Comparison of ENCODE assay signal across 1 cellular context in the genomic region with DNA sequence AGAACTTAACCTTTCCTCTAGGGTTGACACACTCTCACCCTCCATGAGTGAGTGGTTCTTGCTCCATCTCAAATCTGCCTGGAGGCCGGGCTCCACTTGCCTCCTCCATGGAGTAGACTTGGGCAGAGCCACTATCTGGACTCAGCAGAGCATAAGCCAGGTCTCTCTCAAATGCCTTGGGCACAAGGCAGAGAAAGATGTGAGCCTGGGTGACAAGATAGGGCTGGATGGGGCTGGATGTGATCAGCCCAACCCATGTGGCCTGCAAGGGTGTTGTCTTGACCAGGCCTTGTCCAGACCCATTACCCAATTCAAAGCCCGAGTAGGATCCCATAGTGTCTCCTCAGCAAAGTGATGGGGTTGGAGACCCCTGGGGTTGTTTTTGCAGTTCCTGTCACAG.
TF ChIP-seq lines count a peak whose summit lies in the region.

No MANE protein-coding gene starts in this region.

TF ChIP-seq in K562, 482 proteins besides CTCF, POLR2A, EP300 and RAD21:
- TF ChIP-seq NFIC (IDR thresholded peaks at IDR 0.05) (0 out of 2 replicates have a peak, but pooled peaks have one; percentile 28), CBFA2T3 (IDR thresholded peaks at IDR 0.05) (peak; percentile 89), POLR2AphosphoS5 (IDR thresholded peaks at IDR 0.05; ENCODE audit: control insufficient read depth, insufficient read depth, low read depth, low read length) (peak; percentile 57; the same call in 1 of the 2 replicates), TAL1 (IDR thresholded peaks at IDR 0.05) (peak; percentile 68; the same call in 1 of the 2 replicates), RBM17 (IDR thresholded peaks at IDR 0.05; ENCODE audit: borderline replicate concordance, low read depth, low read length) (no peak), CBFA2T2 (conservative IDR thresholded peaks at IDR 0.05) (peak; percentile 80), ZSCAN29 (IDR thresholded peaks at IDR 0.05) (no peak), TEAD4 (IDR thresholded peaks at IDR 0.05; ENCODE audit: low read length) (peak; percentile 63; the same call in 1 of the 2 replicates), TEAD4 (CRISPR knock-in tag; IDR thresholded peaks at IDR 0.05; ENCODE audit: borderline replicate concordance) (no peak), NCOR1 (IDR thresholded peaks at IDR 0.05) (peak; percentile 76), DPF2 (IDR thresholded peaks at IDR 0.05) (0 out of 2 replicates have a peak, but pooled peaks have one; percentile 40), THRB (CRISPR knock-in tag; conservative IDR thresholded peaks at IDR 0.05) (no peak), TCF3 (CRISPR knock-in tag; IDR thresholded peaks at IDR 0.05) (peak; percentile 78), KLF6 (CRISPR knock-in tag; IDR thresholded peaks at IDR 0.05; ENCODE audit: borderline replicate concordance) (no peak), NCOA6 (IDR thresholded peaks at IDR 0.05) (no peak), ARID1B (IDR thresholded peaks at IDR 0.05) (peak; percentile 49), MTA2 (IDR thresholded peaks at IDR 0.05; ENCODE audit: low read depth) (peak; percentile 37; the same call in 1 of the 2 replicates), PTRF (tag; IDR thresholded peaks at IDR 0.05) (no peak)
- TF ChIP-seq, protein P1, sequence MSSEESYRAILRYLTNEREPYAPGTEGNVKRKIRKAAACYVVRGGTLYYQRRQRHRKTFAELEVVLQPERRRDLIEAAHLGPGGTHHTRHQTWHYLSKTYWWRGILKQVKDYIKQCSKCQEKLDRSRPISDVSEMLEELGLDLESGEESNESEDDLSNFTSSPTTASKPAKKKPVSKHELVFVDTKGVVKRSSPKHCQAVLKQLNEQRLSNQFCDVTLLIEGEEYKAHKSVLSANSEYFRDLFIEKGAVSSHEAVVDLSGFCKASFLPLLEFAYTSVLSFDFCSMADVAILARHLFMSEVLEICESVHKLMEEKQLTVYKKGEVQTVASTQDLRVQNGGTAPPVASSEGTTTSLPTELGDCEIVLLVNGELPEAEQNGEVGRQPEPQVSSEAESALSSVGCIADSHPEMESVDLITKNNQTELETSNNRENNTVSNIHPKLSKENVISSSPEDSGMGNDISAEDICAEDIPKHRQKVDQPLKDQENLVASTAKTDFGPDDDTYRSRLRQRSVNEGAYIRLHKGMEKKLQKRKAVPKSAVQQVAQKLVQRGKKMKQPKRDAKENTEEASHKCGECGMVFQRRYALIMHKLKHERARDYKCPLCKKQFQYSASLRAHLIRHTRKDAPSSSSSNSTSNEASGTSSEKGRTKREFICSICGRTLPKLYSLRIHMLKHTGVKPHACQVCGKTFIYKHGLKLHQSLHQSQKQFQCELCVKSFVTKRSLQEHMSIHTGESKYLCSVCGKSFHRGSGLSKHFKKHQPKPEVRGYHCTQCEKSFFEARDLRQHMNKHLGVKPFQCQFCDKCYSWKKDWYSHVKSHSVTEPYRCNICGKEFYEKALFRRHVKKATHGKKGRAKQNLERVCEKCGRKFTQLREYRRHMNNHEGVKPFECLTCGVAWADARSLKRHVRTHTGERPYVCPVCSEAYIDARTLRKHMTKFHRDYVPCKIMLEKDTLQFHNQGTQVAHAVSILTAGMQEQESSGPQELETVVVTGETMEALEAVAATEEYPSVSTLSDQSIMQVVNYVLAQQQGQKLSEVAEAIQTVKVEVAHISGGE (CRISPR knock-in tag; IDR thresholded peaks at IDR 0.05) = 0 out of 6 replicates have a peak, but pooled peaks of 1 of the 3 experiments have one; percentile 34
